Comparison of ENCODE assay signal across 8 cellular contexts in the genomic region with DNA sequence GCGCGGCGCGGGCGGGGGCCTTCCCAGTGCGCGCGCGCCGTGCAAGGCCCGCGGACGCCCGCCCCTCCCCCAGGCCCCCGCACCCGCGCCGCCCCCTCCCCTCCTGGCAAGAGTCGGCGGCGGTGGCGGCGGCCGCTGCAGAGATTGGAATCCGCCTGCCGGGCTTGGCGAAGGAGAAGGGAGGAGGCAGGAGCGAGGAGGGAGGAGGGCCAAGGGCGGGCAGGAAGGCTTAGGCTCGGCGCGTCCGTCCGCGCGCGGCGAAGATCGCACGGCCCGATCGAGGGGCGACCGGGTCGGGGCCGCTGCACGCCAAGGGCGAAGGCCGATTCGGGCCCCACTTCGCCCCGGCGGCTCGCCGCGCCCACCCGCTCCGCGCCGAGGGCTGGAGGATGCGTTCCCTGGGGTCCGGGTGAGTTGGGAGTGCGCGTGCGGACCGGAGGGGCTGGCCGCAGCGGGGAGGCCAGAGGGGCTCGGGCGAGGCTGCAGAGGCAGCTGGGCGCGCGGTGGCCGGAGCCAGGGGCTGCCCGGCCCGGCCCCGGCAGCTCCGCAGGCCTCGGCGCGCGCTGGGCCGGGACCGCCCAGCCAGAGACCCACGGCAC. TPM values are rescaled to one million over a fixed set of nuclear protein-coding genes. Genes with fewer than 3 reads are reported as not detected.
DNase-seq lines count a peak whose midpoint lies in the region; ATAC-seq, FAIRE-seq and TF ChIP-seq lines count a peak whose summit lies in the region.

A gene (plus strand): TSS at position 109 of the 599 bp plus-strand sequence. CDS start 119,400 bp downstream, outside the sequence.

- H3K4me1 ChIP-seq in foreskin keratinocyte (peaks cover 10% of the 10 kb centered on the region), pancreas (peaks cover 4 to 18% (median 5%) of the 10 kb centered on the region in 3 donors)

- H3K4me3 ChIP-seq in WI38 (ENCODE audit: low read depth, low read length): peak within 1 kb of the TSS; percentile 92
- H3K4me3 ChIP-seq in pancreas: peak within 1 kb of the TSS; percentile 69 to 87 (median 78)

- peak; percentile 41 for ATAC-seq in GM19025 (IDR thresholded peaks at IDR 0.05; ENCODE audit: low read depth, unreplicated experiment)
- ATAC-seq in HG03139 (IDR thresholded peaks at IDR 0.05; ENCODE audit: unreplicated experiment): peak; percentile 31
- peak; percentile 64 for ATAC-seq in foreskin keratinocyte
- peak; percentile 22 to 46 (median 32) for ATAC-seq in pancreas

- 0 to 6% methylated on average over 56 to 71 of the region's 85 CpGs for WGBS in pancreas, 2 donors

- no peak for FAIRE-seq in pancreas (lab: Jason Lieb, UNC)

- peak within 1 kb of the TSS; percentile 91 for H3K27ac ChIP-seq in C4-2B
- H3K27ac ChIP-seq in foreskin keratinocyte: peak within 1 kb of the TSS; percentile 77
- H3K27ac ChIP-seq in pancreas: peak within 1 kb of the TSS; percentile 88 to 97 (median 97)

- intact Hi-C loops in pancreas (cut with DNase I): no loop called here

- no peaks in the 10 kb centered on the region for H3K36me3 ChIP-seq in pancreas

- no peaks in the 10 kb centered on the region for H3K9me3 ChIP-seq in pancreas

- in situ Hi-C loops in KBM-7 (cut with MboI; ENCODE audit: low pct_unique_long_range_greater_than_20kb, low sequenced_read_pairs): no loop called here

- no peak for TF ChIP-seq CTCF in C4-2B (conservative IDR thresholded peaks at IDR 0.05)
- TF ChIP-seq CTCF in WI38 (IDR thresholded peaks at IDR 0.05; ENCODE audit: low read depth, low read length): no peak
- TF ChIP-seq CTCF in foreskin keratinocyte (conservative IDR thresholded peaks at IDR 0.05): no peak
- TF ChIP-seq CTCF in pancreas (IDR thresholded peaks at IDR 0.05): no peak

- H3K27me3 ChIP-seq in foreskin keratinocyte (no peaks in the 10 kb centered on the region), pancreas (no peaks in the 10 kb centered on the region)

- DNase-seq in foreskin keratinocyte: no peak
- peak; percentile 88 to 98 (median 94) for DNase-seq in pancreas
- no peak for DNase-seq in KBM-7
- no peak for DNase-seq in CD1c-positive myeloid dendritic cell (ENCODE audit: extremely low spot score)

RNA-seq across cellular contexts. Expression of the gene that starts here (rescaled TPM):
- total RNA-seq in foreskin keratinocyte (26.1 and 26.9 TPM in 2 replicates), pancreas (10 to 100 TPM in 5 of 6 donors, 1 to 10 TPM in 1; 9.9 to 22.3 (median 13.5) TPM)
- polyA plus RNA-seq in foreskin keratinocyte (3.3 and 4.4 TPM in 2 replicates), pancreas (1 to 10 TPM; 3.5 to 6.6 TPM)

Comparison
In these comparisons a context has a peak if more than half of its experiments do, and no peak if none do; other contexts are left out.
1. DNase-seq: peak in pancreas (6 of 6); none in foreskin keratinocyte (0 of 2), KBM-7 (single experiment) and CD1c-positive myeloid dendritic cell (single experiment).
2. Peak in every context shown above with its lines, with median percentiles within 50 percentile points of each other: H3K27ac ChIP-seq and ATAC-seq.